Comparison of ENCODE assay signal across 1 cellular context in the genomic region with DNA sequence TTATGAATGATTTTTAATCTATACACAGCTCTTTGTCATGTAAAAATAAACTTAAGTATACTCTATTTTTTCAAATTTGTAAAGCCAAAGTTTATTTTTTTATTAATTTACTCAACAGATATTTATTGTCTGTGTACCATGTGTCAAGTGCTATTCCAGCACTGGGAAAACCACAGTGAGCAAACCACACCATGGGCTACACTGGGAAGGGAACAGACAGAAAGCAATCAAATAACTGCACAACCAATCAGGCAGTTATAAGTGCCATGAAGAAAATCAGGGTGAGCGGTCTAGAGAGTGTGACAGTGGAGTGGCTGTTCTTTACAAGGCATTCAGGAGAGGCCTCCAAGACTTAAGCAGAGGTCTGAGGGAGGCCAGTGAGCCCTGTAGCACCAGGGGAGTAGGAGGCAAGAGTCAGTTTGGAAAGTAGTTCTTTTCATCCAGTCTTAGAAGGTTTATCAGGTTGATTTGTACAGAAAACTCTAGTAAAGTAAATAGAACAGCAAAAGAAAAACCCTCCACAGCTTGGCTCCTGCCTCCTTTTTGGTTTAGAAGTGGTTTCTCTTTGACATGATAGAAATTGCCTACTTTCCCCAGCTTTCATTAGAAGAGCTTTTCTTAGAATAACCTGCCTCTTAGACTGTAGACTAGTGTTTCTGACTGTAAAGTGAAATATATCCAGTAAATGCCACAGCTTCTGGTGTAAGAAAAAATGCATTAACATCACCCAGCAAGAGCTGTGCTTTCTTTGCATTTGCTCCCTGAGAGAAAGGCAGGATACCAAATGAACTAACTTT.
TF ChIP-seq lines count a peak whose summit lies in the region.

No MANE protein-coding gene starts in this region.

TF ChIP-seq in HEK293, 187 proteins besides CTCF, POLR2A, EP300 and RAD21 (continued from another document):
- TF ChIP-seq REST (tag by site-specific recombination; IDR thresholded peaks at IDR 0.05) = no peak
- TF ChIP-seq PRDM6 (tag by site-specific recombination; IDR thresholded peaks at IDR 0.05) = peak; percentile 96
TF ChIP-seq in HEK293: peak in this region for 2.
